Comparison of ENCODE assay signal across 29 cellular contexts in the genomic region with DNA sequence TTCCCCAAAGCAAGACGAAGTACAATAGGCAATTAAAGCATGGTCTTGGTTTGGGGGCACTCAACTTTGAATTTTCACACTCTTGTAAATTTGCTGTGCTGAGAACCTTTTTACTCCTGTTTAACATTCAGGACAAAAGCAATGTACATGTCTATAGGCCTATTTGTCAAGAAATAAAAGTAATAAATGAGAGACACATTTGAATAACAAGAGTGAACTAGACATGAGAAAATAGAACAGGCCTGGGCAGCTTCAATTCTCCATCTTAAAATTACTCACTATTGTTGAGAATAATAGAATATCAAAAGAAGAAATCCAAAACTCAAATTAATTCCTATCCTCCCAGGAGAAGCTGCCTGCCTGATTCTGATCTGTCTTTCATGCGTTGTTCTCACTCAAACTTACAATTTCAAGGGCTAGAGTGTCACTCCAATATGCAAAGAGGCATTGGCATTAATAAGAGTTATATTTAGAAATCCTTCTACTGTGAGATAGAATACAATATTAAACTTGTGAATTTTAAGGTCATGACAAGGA.
DNase-seq lines count a peak whose midpoint lies in the region; TF ChIP-seq lines count a peak whose summit lies in the region.
"Had no signal": no experiment of that assay in that cellular context is flagged by ENCODE, and none has a peak within 500 bp of the region (broad histone marks: within the 10 kb centered on the region; RNA-seq: fewer than 3 reads in every experiment).

No MANE protein-coding gene starts in this region.

- no peaks in the 10 kb centered on the region for H3K36me3 ChIP-seq in HAP-1 (replicated peaks)
- H3K36me3 ChIP-seq in neural cell (ENCODE audit: insufficient read depth, low read length) = no peaks in the 10 kb centered on the region
- H3K36me3 ChIP-seq: BE2C; BLaER1; BLaER1 treated with 17β-estradiol and CSF1 and Interleukin-3, amounts not matched to agents 10 nM and 100 nM had no signal

- no peak for TF ChIP-seq RAD21 in neural cell (conservative IDR thresholded peaks at IDR 0.05)

- H3K27me3 ChIP-seq in HAP-1 (ENCODE audit: low read depth) (no peaks in the 10 kb centered on the region), neural cell (ENCODE audit: insufficient read depth, low read depth, low read length) (no peaks in the 10 kb centered on the region)
- H3K27me3 ChIP-seq: BE2C; BLaER1; BLaER1 treated with 17β-estradiol and CSF1 and Interleukin-3, amounts not matched to agents 10 nM and 100 nM had no signal

- peaks cover 35% of the 10 kb centered on the region for H3K4me1 ChIP-seq in HAP-1
- H3K4me1 ChIP-seq: A549; BE2C; BLaER1; BLaER1 treated with 17β-estradiol and CSF1 and Interleukin-3, amounts not matched to agents 10 nM and 100 nM; Caco-2 had no signal

- H3K9me3 ChIP-seq in HAP-1 = no peaks in the 10 kb centered on the region
- no peaks in the 10 kb centered on the region for H3K9me3 ChIP-seq in neural cell (ENCODE audit: low read length)
- H3K9me3 ChIP-seq: A549; BE2C; BLaER1; BLaER1 treated with 17β-estradiol and CSF1 and Interleukin-3, amounts not matched to agents 10 nM and 100 nM; Caco-2 had no signal

- H3K27ac ChIP-seq in neural cell (ENCODE audit: low read length) = peak overlapping the region; percentile 67
- H3K27ac ChIP-seq: 22Rv1; A549; BLaER1; BLaER1 treated with 17β-estradiol and CSF1 and Interleukin-3, amounts not matched to agents 10 nM and 100 nM; C4-2B had no signal

- in situ Hi-C loops in HAP-1 (cut with MboI; ENCODE audit: low sequenced_read_pairs) = no loop called here

- no peak overlapping the region for H3K9ac ChIP-seq in neural cell (ENCODE audit: low read length)
- H3K9ac ChIP-seq: BLaER1; BLaER1 treated with 17β-estradiol and CSF1 and Interleukin-3, amounts not matched to agents 10 nM and 100 nM had no signal

- H2AFZ ChIP-seq in neural cell (ENCODE audit: low read depth, low read length) = no peak overlapping the region

- H3K4me2 ChIP-seq in neural cell (ENCODE audit: low read length) = no peak overlapping the region
- H3K4me2 ChIP-seq: A549; BLaER1; BLaER1 treated with 17β-estradiol and CSF1 and Interleukin-3, amounts not matched to agents 10 nM and 100 nM had no signal

- H3K4me3 ChIP-seq in HAP-1 (no peak overlapping the region), neural cell (ENCODE audit: low read length) (no peak overlapping the region)
- H3K4me3 ChIP-seq: A549; BLaER1; BLaER1 treated with 17β-estradiol and CSF1 and Interleukin-3, amounts not matched to agents 10 nM and 100 nM had no signal

- H3F3A ChIP-seq in neural cell (ENCODE audit: insufficient read depth, low read length, poor library complexity, severe bottlenecking) = no peaks in the 10 kb centered on the region

- DNase-seq in HAP-1 (ENCODE audit: low spot score in 2 of 2) = peak; percentile 56 to 98
- no peak for DNase-seq in GF-D8 (lab: John Stamatoyannopoulos, UW)
- DNase-seq in GOT3 (lab: John Stamatoyannopoulos, UW) = no peak
- DNase-seq: 8988T; ACHN; AML-193; BE2C; C1 segment of cervical spinal cord; Caco-2; Calu3; CD4-positive, alpha-beta memory T cell; CD4-positive, alpha-beta T cell; CD4-positive, CD25-positive, alpha-beta regulatory T cell; CD8-positive, alpha-beta memory T cell; CD8-positive, alpha-beta T cell; COR-L47; DMS 273 treated with DMSO at 0.1 percent for 48 hours; DMS153; DMS53; DMS79; DMS79 treated with DMSO at 0.1 percent for 48 hours; DND-41; EL had no signal

- no peaks in the 10 kb centered on the region for H3K79me2 ChIP-seq in neural cell (replicated peaks; ENCODE audit: insufficient read depth, low read length)

- no peaks in the 10 kb centered on the region for H4K20me1 ChIP-seq in neural cell (ENCODE audit: insufficient read depth)
- H4K20me1 ChIP-seq: BLaER1; BLaER1 treated with 17β-estradiol and CSF1 and Interleukin-3, amounts not matched to agents 10 nM and 100 nM had no signal

- TF ChIP-seq CTCF in neural cell (IDR thresholded peaks at IDR 0.05; ENCODE audit: poor library complexity, severe bottlenecking) = no peak

- peak; percentile 65 for TF ChIP-seq EP300 in neural cell (conservative IDR thresholded peaks at IDR 0.05; ENCODE audit: poor library complexity, severe bottlenecking)

- no peaks in the 10 kb centered on the region for H3K9me2 ChIP-seq in neural cell (ENCODE audit: insufficient read depth, low read length)

TF ChIP-seq in neural cell, 6 proteins besides CTCF, POLR2A, EP300 and RAD21:
- TF ChIP-seq EZH2 (IDR thresholded peaks at IDR 0.05; ENCODE audit: borderline replicate concordance, insufficient read depth, low read length, poor library complexity, severe bottlenecking) (no peak), SMC3 (conservative IDR thresholded peaks at IDR 0.05; ENCODE audit: poor library complexity) (no peak), POLR2AphosphoS5 (IDR thresholded peaks at IDR 0.05) (no peak), MXI1 (conservative IDR thresholded peaks at IDR 0.05; ENCODE audit: poor library complexity, severe bottlenecking) (no peak), TAF1 (IDR thresholded peaks at IDR 0.05; ENCODE audit: low read depth) (no peak)
- TF ChIP-seq, protein P1, sequence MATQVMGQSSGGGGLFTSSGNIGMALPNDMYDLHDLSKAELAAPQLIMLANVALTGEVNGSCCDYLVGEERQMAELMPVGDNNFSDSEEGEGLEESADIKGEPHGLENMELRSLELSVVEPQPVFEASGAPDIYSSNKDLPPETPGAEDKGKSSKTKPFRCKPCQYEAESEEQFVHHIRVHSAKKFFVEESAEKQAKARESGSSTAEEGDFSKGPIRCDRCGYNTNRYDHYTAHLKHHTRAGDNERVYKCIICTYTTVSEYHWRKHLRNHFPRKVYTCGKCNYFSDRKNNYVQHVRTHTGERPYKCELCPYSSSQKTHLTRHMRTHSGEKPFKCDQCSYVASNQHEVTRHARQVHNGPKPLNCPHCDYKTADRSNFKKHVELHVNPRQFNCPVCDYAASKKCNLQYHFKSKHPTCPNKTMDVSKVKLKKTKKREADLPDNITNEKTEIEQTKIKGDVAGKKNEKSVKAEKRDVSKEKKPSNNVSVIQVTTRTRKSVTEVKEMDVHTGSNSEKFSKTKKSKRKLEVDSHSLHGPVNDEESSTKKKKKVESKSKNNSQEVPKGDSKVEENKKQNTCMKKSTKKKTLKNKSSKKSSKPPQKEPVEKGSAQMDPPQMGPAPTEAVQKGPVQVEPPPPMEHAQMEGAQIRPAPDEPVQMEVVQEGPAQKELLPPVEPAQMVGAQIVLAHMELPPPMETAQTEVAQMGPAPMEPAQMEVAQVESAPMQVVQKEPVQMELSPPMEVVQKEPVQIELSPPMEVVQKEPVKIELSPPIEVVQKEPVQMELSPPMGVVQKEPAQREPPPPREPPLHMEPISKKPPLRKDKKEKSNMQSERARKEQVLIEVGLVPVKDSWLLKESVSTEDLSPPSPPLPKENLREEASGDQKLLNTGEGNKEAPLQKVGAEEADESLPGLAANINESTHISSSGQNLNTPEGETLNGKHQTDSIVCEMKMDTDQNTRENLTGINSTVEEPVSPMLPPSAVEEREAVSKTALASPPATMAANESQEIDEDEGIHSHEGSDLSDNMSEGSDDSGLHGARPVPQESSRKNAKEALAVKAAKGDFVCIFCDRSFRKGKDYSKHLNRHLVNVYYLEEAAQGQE (IDR thresholded peaks at IDR 0.05; ENCODE audit: borderline replicate concordance) = no peak
TF ChIP-seq in neural cell: peak in this region for 0.

Comparison
In these comparisons a context has a peak if more than half of its experiments do, and no peak if none do; other contexts are left out.
1. DNase-seq: peak in HAP-1 (2 of 2); none in GF-D8 (single experiment) and GOT3 (single experiment).